In the genomic region with DNA sequence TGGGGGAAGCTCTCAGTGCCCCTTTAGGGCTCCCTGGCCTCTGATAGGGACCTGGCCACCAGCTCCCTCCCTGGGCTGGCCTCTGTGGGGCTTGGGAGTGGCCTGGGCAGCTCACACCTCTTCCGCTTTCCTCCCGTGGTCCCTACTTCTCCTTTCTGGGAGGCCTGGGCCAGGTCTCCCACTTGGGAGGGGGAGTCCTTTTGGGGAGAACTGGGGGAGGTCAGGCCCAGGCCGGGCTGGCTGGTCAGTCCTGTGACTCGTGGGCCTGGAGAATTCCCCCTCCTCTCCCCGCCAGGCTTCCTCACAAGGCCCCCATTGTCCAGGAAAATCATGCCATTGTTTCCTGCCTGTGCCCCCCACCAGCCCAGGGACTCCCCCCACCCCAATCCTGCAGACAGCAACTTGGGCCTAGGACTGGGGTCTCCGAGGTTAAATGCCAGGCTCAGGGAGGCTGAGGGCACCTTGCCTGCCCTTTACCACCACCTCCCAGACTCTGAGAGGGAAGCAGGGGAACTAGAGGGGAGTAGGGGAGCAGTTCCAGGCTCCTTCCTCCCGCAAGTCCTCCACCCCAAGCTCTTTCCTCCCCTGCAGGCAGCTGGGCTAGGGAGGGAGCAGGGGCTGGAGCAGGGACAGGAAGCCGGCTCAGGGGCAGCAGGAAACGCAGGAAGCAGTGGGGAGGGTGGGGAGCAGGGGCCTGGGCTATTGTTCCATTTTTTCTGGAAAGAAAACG, we compare ENCODE assay signal across 8 cellular contexts. TPM values are rescaled to one million over a fixed set of nuclear protein-coding genes. Genes with fewer than 3 reads are reported as not detected.
DNase-seq lines count a peak whose midpoint lies in the region; ATAC-seq and TF ChIP-seq lines count a peak whose summit lies in the region.

No MANE protein-coding gene starts in this region.

- WGBS in esophagus muscularis mucosa = 52% methylated on average over 7 of the region's 10 CpGs
- WGBS in neuronal stem cell (ENCODE audit: extremely low coverage in 2 of 2, insufficient read length in 2 of 2, insufficient replicate concordance in 1 of 2), 2 donors = no CpG with 5 or more reads among the region's 10 CpGs

- H2AFZ ChIP-seq in neuronal stem cell (ENCODE audit: low read length) = no peak overlapping the region

- peaks cover 0 to 54% (median 26%) of the 10 kb centered on the region in 4 donors for H3K4me1 Mint-ChIP-seq in CD4-positive, CD25-positive, alpha-beta regulatory T cell

- peak overlapping the region; percentile 71 for H3K4ac ChIP-seq in neuronal stem cell (ENCODE audit: low read length)

- no peak for TF ChIP-seq EP300 in esophagus muscularis mucosa (IDR thresholded peaks at IDR 0.05)

- intact Hi-C loops in esophagus muscularis mucosa (cut with DNase I) = no loop called here

- H3K27ac ChIP-seq in CD4-positive, CD25-positive, alpha-beta regulatory T cell (ENCODE audit: insufficient read depth, low read length, poor library complexity, severe bottlenecking) = peak overlapping the region; percentile 96
- H3K27ac ChIP-seq in SK-N-MC = no peak overlapping the region
- H3K27ac ChIP-seq in esophagus muscularis mucosa (replicated peaks in 1 of 4) = peak overlapping the region; percentile 87 to 97 (median 96)
- H3K27ac ChIP-seq in neuronal stem cell (replicated peaks; ENCODE audit: low read length) = no peak overlapping the region

- H3K9me3 ChIP-seq in CD4-positive, CD25-positive, alpha-beta regulatory T cell (ENCODE audit: control insufficient read depth in 2 of 2, low read length in 2 of 2) = no peaks in the 10 kb centered on the region
- no peaks in the 10 kb centered on the region for H3K9me3 ChIP-seq in SK-N-MC (ENCODE audit: low read depth, low read length)
- no peaks in the 10 kb centered on the region for H3K9me3 ChIP-seq in esophagus muscularis mucosa
- H3K9me3 ChIP-seq in neuronal stem cell (replicated peaks in 1 of 2; ENCODE audit: control insufficient read depth in 2 of 2, insufficient read depth in 1 of 2, low read depth in 1 of 2, low read length in 2 of 2) = no peaks in the 10 kb centered on the region

- H3K4me1 ChIP-seq in CD4-positive, CD25-positive, alpha-beta regulatory T cell (ENCODE audit: control insufficient read depth, insufficient read depth, low read length, poor library complexity, severe bottlenecking) = peaks cover 41% of the 10 kb centered on the region
- H3K4me1 ChIP-seq in esophagus muscularis mucosa (peaks cover 60 to 81% (median 77%) of the 10 kb centered on the region in 4 donors), neuronal stem cell (ENCODE audit: control insufficient read depth in 2 of 2, insufficient read depth in 1 of 2, low read depth in 1 of 2, low read length in 2 of 2) (peaks cover 23 to 25% of the 10 kb centered on the region in 2 donors)

- no peak for TF ChIP-seq POLR2A in esophagus muscularis mucosa (IDR thresholded peaks at IDR 0.05; ENCODE audit: low read depth)

- no peaks in the 10 kb centered on the region for H3K9me3 Mint-ChIP-seq in CD4-positive, CD25-positive, alpha-beta regulatory T cell

- H3K27me3 Mint-ChIP-seq in CD4-positive, CD25-positive, alpha-beta regulatory T cell = no peaks in the 10 kb centered on the region

- H3K27me3 ChIP-seq in CD4-positive, CD25-positive, alpha-beta regulatory T cell (ENCODE audit: control insufficient read depth, insufficient read depth, low read length) = no peaks in the 10 kb centered on the region
- H3K27me3 ChIP-seq in esophagus muscularis mucosa (no peaks in the 10 kb centered on the region), neuronal stem cell (ENCODE audit: control insufficient read depth in 3 of 3, insufficient read depth in 3 of 3, low read depth in 1 of 3, low read length in 3 of 3) (no peaks in the 10 kb centered on the region)

- no peak overlapping the region for H4K91ac ChIP-seq in neuronal stem cell (ENCODE audit: low read depth, low read length, poor library complexity)

- ATAC-seq in CD4-positive, CD25-positive, alpha-beta regulatory T cell (ENCODE audit: low read depth in 2 of 2) = no peak
- no peak for ATAC-seq in GM18868 (IDR thresholded peaks at IDR 0.05; ENCODE audit: unreplicated experiment)

- H2BK120ac ChIP-seq in neuronal stem cell (ENCODE audit: low read depth, low read length) = no peak overlapping the region

- no peak overlapping the region for H3K23ac ChIP-seq in neuronal stem cell (ENCODE audit: low read depth, low read length, poor library complexity)

- H3K4me2 ChIP-seq in neuronal stem cell (ENCODE audit: insufficient read depth, low read length, poor library complexity, severe bottlenecking) = no peak overlapping the region

- H3K36me3 ChIP-seq in CD4-positive, CD25-positive, alpha-beta regulatory T cell (ENCODE audit: control insufficient read depth, insufficient read depth, low read length) = peaks cover 21% of the 10 kb centered on the region
- H3K36me3 ChIP-seq in SK-N-MC (ENCODE audit: insufficient read depth, low read length) = no peaks in the 10 kb centered on the region
- peaks cover 5 to 46% (median 37%) of the 10 kb centered on the region in 4 donors for H3K36me3 ChIP-seq in esophagus muscularis mucosa
- H3K36me3 ChIP-seq in neuronal stem cell (replicated peaks in 1 of 2; ENCODE audit: control insufficient read depth in 2 of 2, insufficient read depth in 2 of 2, low read length in 2 of 2) = peaks cover 18 to 65% of the 10 kb centered on the region in 2 donors

- H2BK5ac ChIP-seq in neuronal stem cell (ENCODE audit: low read length) = no peak overlapping the region

- H4K8ac ChIP-seq in neuronal stem cell (ENCODE audit: low read depth, low read length) = no peak overlapping the region

- H3K4me3 ChIP-seq in CD4-positive, CD25-positive, alpha-beta regulatory T cell (ENCODE audit: low read depth, low read length) = no peak overlapping the region
- H3K4me3 ChIP-seq in SK-N-MC (no peak overlapping the region), esophagus muscularis mucosa (peak overlapping the region; percentile 72 to 96 (median 80)), neuronal stem cell (ENCODE audit: low read length in 2 of 2) (peak overlapping the region in 1 of 2 donors; percentile 98)

- peak overlapping the region; percentile 73 for H3K18ac ChIP-seq in neuronal stem cell (ENCODE audit: low read length)

- no peak for DNase-seq in CD4-positive, CD25-positive, alpha-beta regulatory T cell
- DNase-seq in SK-N-MC (ENCODE audit: low read depth, low spot score) = no peak
- DNase-seq in esophagus muscularis mucosa (ENCODE audit: extremely low spot score) = no peak
- no peak for DNase-seq in neuronal stem cell (ENCODE audit: low spot score)
- no peak for DNase-seq in DMS153 (lab: John Stamatoyannopoulos, UW)
- DNase-seq in NCI-H446 (lab: John Stamatoyannopoulos, UW) = no peak
- DNase-seq in 8988T = no peak

- H2BK12ac ChIP-seq in neuronal stem cell (ENCODE audit: low read length) = peak overlapping the region; percentile 52

- H2AK5ac ChIP-seq in neuronal stem cell (ENCODE audit: low read depth, low read length) = no peak overlapping the region

- H3K27ac Mint-ChIP-seq in CD4-positive, CD25-positive, alpha-beta regulatory T cell = peak overlapping the region in 2 of 3 donors; percentile 20 to 85

- H2BK15ac ChIP-seq in neuronal stem cell (ENCODE audit: low read length) = no peak overlapping the region

- H3K14ac ChIP-seq in neuronal stem cell (ENCODE audit: low read length) = no peak overlapping the region

- peaks cover 13% of the 10 kb centered on the region for H3K79me1 ChIP-seq in neuronal stem cell (ENCODE audit: low read depth, low read length)

- no peak for TF ChIP-seq CTCF in esophagus muscularis mucosa (IDR thresholded peaks at IDR 0.05)

- peak overlapping the region; percentile 29 for H3K9ac ChIP-seq in SK-N-MC (ENCODE audit: insufficient read length)
- peak overlapping the region; percentile 68 for H3K9ac ChIP-seq in neuronal stem cell (ENCODE audit: low read depth, low read length, poor library complexity)

- H3K36me3 Mint-ChIP-seq in CD4-positive, CD25-positive, alpha-beta regulatory T cell = no peaks in the 10 kb centered on the region

- peak overlapping the region; percentile 44 to 98 (median 86) for H3K4me3 Mint-ChIP-seq in CD4-positive, CD25-positive, alpha-beta regulatory T cell

RNA-seq across cellular contexts. Expression of gene MAP3K11, which starts 2.8 kb away (rescaled TPM):
- 73.1 TPM for total RNA-seq in CD4-positive, CD25-positive, alpha-beta regulatory T cell
- 10 to 100 TPM in 2 of 4 donors, 1 to 10 TPM in 2; 8.1 to 11.6 (median 9.8) TPM for polyA plus RNA-seq in CD4-positive, CD25-positive, alpha-beta regulatory T cell
- total RNA-seq in esophagus muscularis mucosa = 10 to 100 TPM; 29.9 to 41.7 (median 37.6) TPM
- polyA plus RNA-seq in neuronal stem cell (2013, experiment 1 of 2) = 34.0 TPM
- 32.6 TPM for polyA plus RNA-seq in neuronal stem cell (2013, experiment 2 of 2)

RNA-seq across cellular contexts. Expression of gene PCNX3, which starts 4.4 kb away (rescaled TPM):
- 61.3 TPM for total RNA-seq in CD4-positive, CD25-positive, alpha-beta regulatory T cell
- polyA plus RNA-seq in CD4-positive, CD25-positive, alpha-beta regulatory T cell = 1 to 10 TPM; 1.9 to 2.6 (median 2.2) TPM
- total RNA-seq in esophagus muscularis mucosa = 10 to 100 TPM; 21.4 to 43.1 (median 27.1) TPM
- polyA plus RNA-seq in neuronal stem cell (2013, experiment 1 of 2) = 11.7 TPM
- polyA plus RNA-seq in neuronal stem cell (2013, experiment 2 of 2) = 11.4 TPM

RNA-seq across cellular contexts. Expression of gene KCNK7, which starts 15.6 kb away (rescaled TPM):
- total RNA-seq in CD4-positive, CD25-positive, alpha-beta regulatory T cell = 5.5 TPM
- polyA plus RNA-seq in CD4-positive, CD25-positive, alpha-beta regulatory T cell = 1 to 10 TPM in 1 of 4 donors, under 1 TPM in 2, not detected in 1; 0.19 to 1.5 (median 0.76) TPM
- 1 to 10 TPM in 3 of 4 donors, under 1 TPM in 1; 0.99 to 1.2 (median 1.2) TPM for total RNA-seq in esophagus muscularis mucosa
- polyA plus RNA-seq in neuronal stem cell (2013, experiment 1 of 2) = 0.06 TPM
- polyA plus RNA-seq in neuronal stem cell (2013, experiment 2 of 2) = 0.08 TPM

RNA-seq across cellular contexts. Expression of gene SIPA1, which starts 26.7 kb away (rescaled TPM):
- total RNA-seq in CD4-positive, CD25-positive, alpha-beta regulatory T cell = 200 TPM
- 10 to 100 TPM; 74.7 to 91.5 (median 83.1) TPM for polyA plus RNA-seq in CD4-positive, CD25-positive, alpha-beta regulatory T cell
- 10 to 100 TPM; 40.7 to 56.3 (median 45.8) TPM for total RNA-seq in esophagus muscularis mucosa
- 13.1 TPM for polyA plus RNA-seq in neuronal stem cell (2013, experiment 1 of 2)
- polyA plus RNA-seq in neuronal stem cell (2013, experiment 2 of 2) = 15.5 TPM

RNA-seq across cellular contexts. Expression of gene EHBP1L1, which starts 35.3 kb away (rescaled TPM):
- total RNA-seq in CD4-positive, CD25-positive, alpha-beta regulatory T cell = 143 TPM
- 10 to 100 TPM in 1 of 4 donors, 1 to 10 TPM in 3; 7.8 to 11.6 (median 8.7) TPM for polyA plus RNA-seq in CD4-positive, CD25-positive, alpha-beta regulatory T cell
- total RNA-seq in esophagus muscularis mucosa = 100 to 1,000 TPM; 186 to 472 (median 293) TPM
- polyA plus RNA-seq in neuronal stem cell (2013, experiment 1 of 2) = 7.3 TPM
- 6.4 TPM for polyA plus RNA-seq in neuronal stem cell (2013, experiment 2 of 2)

Comparison
In these comparisons a context has a peak if more than half of its experiments do, and no peak if none do; other contexts are left out.
1. H3K27ac ChIP-seq: peak in CD4-positive, CD25-positive, alpha-beta regulatory T cell (single experiment) and esophagus muscularis mucosa (4 of 4); none in SK-N-MC (single experiment) and neuronal stem cell (single experiment).
2. H3K4me3 ChIP-seq: peak in esophagus muscularis mucosa (4 of 4); none in CD4-positive, CD25-positive, alpha-beta regulatory T cell (single experiment) and SK-N-MC (single experiment).